15 cellular contexts compared by ENCODE assay signal in the genomic region with DNA sequence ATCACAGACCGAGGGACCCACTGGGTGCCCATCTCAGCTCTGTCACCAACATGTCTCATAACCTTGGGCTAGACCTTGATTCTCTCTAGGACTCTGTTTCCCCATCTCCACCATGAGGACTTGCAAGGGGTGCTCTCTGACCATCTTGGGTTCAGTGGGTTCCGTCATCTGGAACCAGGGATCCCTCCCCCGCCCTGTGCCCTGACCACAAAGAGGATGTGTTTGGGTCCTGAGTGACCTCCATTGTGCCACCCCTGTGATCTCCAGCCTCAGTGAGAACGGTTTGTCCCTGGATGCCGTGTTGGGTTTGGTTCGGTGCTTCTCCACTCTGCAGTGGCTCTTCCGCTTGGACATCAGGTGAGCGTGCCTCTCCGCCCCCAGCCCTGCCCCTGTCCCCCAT. TPM values are rescaled to one million over a fixed set of nuclear protein-coding genes. Genes with fewer than 3 reads are reported as not detected.
DNase-seq lines count a peak whose midpoint lies in the region; ATAC-seq, FAIRE-seq and TF ChIP-seq lines count a peak whose summit lies in the region.
"Had no signal": no experiment of that assay in that cellular context is flagged by ENCODE, and none has a peak within 500 bp of the region (broad histone marks: within the 10 kb centered on the region; RNA-seq: fewer than 3 reads in every experiment).

No MANE protein-coding gene starts in this region.

- H3K4me2 ChIP-seq in OCI-LY7 (ENCODE audit: low read length) (peak overlapping the region; percentile 90), PC-3 (ENCODE audit: low read length) (no peak overlapping the region)

- no peak for DNase-seq in activated naive CD4-positive, alpha-beta T cell treated with anti-CD3 and anti-CD28 coated beads, Interleukin-2, amount 10 ng/mL, durations not matched to agents 7 days and 5 days
- no peak for DNase-seq in activated naive CD4-positive, alpha-beta T cell treated with Interleukin-2 at 50 U/mL for 16 hours
- DNase-seq in OCI-LY7 (ENCODE audit: low spot score) (peak; percentile 30), heart right ventricle (no peak), PC-3 (no peak), RCC 7860 (ENCODE audit: low spot score) (no peak), GM13977 (ENCODE audit: low spot score) (no peak)
- no peak for DNase-seq in effector memory CD4-positive, alpha-beta T cell
- DNase-seq: HFFc6, hypothalamus, left colon, NCI-H1092 treated with DMSO at 0.1 percent for 48 hours, NCI-H748 treated with DMSO at 0.1 percent for 48 hours, uterus had no signal

- TF ChIP-seq CTCF in OCI-LY7 (conservative IDR thresholded peaks at IDR 0.05; ENCODE audit: low read length) (no peak), heart right ventricle (IDR thresholded peaks at IDR 0.05) (no peak), PC-3 (conservative IDR thresholded peaks at IDR 0.05; ENCODE audit: low read depth, low read length) (no peak), GM13977 (IDR thresholded peaks at IDR 0.05; ENCODE audit: extremely low read depth, insufficient read depth, missing control alignments) (no peak)

- no peaks in the 10 kb centered on the region for H3K27me3 Mint-ChIP-seq in activated naive CD4-positive, alpha-beta T cell treated with anti-CD3 and anti-CD28 coated beads, Interleukin-2, amount 10 ng/mL, durations not matched to agents 7 days and 5 days

- H3K9me2 ChIP-seq in OCI-LY7 (ENCODE audit: insufficient read depth, low read length) (no peaks in the 10 kb centered on the region), PC-3 (replicated peaks; ENCODE audit: low read length) (no peaks in the 10 kb centered on the region)

- POLR2A ChIA-PET in OCI-LY7 (lab: Charles Lee), result interaction anchor here (0.9 to 6.6 kb wide), 2 partner anchors 33 to 66 kb away, joined by 4 to 76 read pairs; no protein-coding TSS in a partner anchor
- POLR2A ChIA-PET in PC-3 (lab: Charles Lee; ENCODE audit: unreplicated experiment), result no interaction called here

- CTCF ChIA-PET in activated naive CD4-positive, alpha-beta T cell treated with anti-CD3 and anti-CD28 coated beads, Interleukin-2, amount 10 ng/mL, durations not matched to agents 7 days and 5 days (lab: Charles Lee), result interaction anchor here (1.0 to 7.3 kb wide), 4 partner anchors 20 to 78 kb away, joined by 3 to 69 read pairs (median 13); partner anchors contain the start of gene NLRC5
- CTCF ChIA-PET in OCI-LY7 (lab: Charles Lee; ENCODE audit: unreplicated experiment), result no interaction called here
- CTCF ChIA-PET in PC-3 (lab: Charles Lee), result no interaction called here

- FAIRE-seq in RCC 7860 (lab: Jason Lieb, UNC), result no peak

- peaks cover 76% of the 10 kb centered on the region for H3K36me3 Mint-ChIP-seq in activated naive CD4-positive, alpha-beta T cell treated with anti-CD3 and anti-CD28 coated beads, Interleukin-2, amount 10 ng/mL, durations not matched to agents 7 days and 5 days

- peaks cover 21% of the 10 kb centered on the region; the same call in 1 of the 2 replicates for H3K79me2 ChIP-seq in OCI-LY7 (ENCODE audit: insufficient read depth, low read depth, low read length)
- no peaks in the 10 kb centered on the region for H3K79me2 ChIP-seq in PC-3 (ENCODE audit: low read length)
- H3K79me2 ChIP-seq: parathyroid adenoma had no signal

- WGBS in heart right ventricle, 2 donors, result 90 to 93% methylated on average over 9 of the region's 9 CpGs

- in situ Hi-C loops in GM13977 (cut with MboI; ENCODE audit: low pct_unique_long_range_greater_than_20kb, low sequenced_read_pairs, unreplicated experiment), result loop anchor here (5.0 to 10.0 kb wide), 2 partner anchors 76 to 178 kb away; partner anchors contain the start of gene SLC12A3

- BruUV-seq in OCI-LY7 (replicated peaks; lab: Mats Ljungman, UMichigan) (no TSS peak), PC-3 (replicated peaks; lab: Mats Ljungman, UMichigan) (no TSS peak)

- peaks cover 63% of the 10 kb centered on the region for H3K4me1 Mint-ChIP-seq in activated naive CD4-positive, alpha-beta T cell treated with anti-CD3 and anti-CD28 coated beads, Interleukin-2, amount 10 ng/mL, durations not matched to agents 7 days and 5 days

- intact Hi-C loops in OCI-LY7 (cut with micrococcal nuclease; ENCODE audit: unreplicated experiment), result loop anchor here (5.0 kb wide), 1 partner anchor 181 kb away; no protein-coding TSS in a partner anchor
- intact Hi-C loops in heart right ventricle (cut with DNase I), result loop anchor here in 7 of 10 donors (5.0 to 10.0 kb wide), 7 partner anchors 46 to 178 kb away; partner anchors contain the start of genes CETP (in 3 of the 7) and SLC12A3 (in 3 of the 7)
- intact Hi-C loops in PC-3 (cut with micrococcal nuclease), result no loop called here

- H3F3A ChIP-seq in PC-3 (ENCODE audit: low read length, unreplicated experiment), result no peaks in the 10 kb centered on the region

- H3K4me1 ChIP-seq in OCI-LY7 (ENCODE audit: insufficient read depth, low read length, poor library complexity, severe bottlenecking), result peaks cover 88% of the 10 kb centered on the region
- peaks cover 51% of the 10 kb centered on the region for H3K4me1 ChIP-seq in effector memory CD4-positive, alpha-beta T cell (ENCODE audit: control insufficient read depth, insufficient read depth, low read length, poor library complexity, severe bottlenecking)
- peaks cover 0 to 71% (median 15%) of the 10 kb centered on the region in 9 donors for H3K4me1 ChIP-seq in heart right ventricle
- no peaks in the 10 kb centered on the region for H3K4me1 ChIP-seq in PC-3 (ENCODE audit: insufficient read depth, low read length)
- H3K4me1 ChIP-seq: uterus had no signal

- no peak for ATAC-seq in heart right ventricle
- no peak for ATAC-seq in PC-3
- ATAC-seq: left colon had no signal

- no peak overlapping the region for H3K4me3 Mint-ChIP-seq in activated naive CD4-positive, alpha-beta T cell treated with anti-CD3 and anti-CD28 coated beads, Interleukin-2, amount 10 ng/mL, durations not matched to agents 7 days and 5 days
- H3K4me3 Mint-ChIP-seq: HFFc6 had no signal

- peak overlapping the region; percentile 69 for H3K4me3 ChIP-seq in OCI-LY7 (ENCODE audit: low read depth, low read length, poor library complexity, severe bottlenecking)
- no peak overlapping the region for H3K4me3 ChIP-seq in effector memory CD4-positive, alpha-beta T cell (ENCODE audit: insufficient read depth, low read depth, low read length, poor library complexity, severe bottlenecking)
- H3K4me3 ChIP-seq in heart right ventricle, result no peak overlapping the region
- no peak overlapping the region for H3K4me3 ChIP-seq in PC-3 (ENCODE audit: low read length)
- H3K4me3 ChIP-seq: uterus had no signal

- H3K9me3 ChIP-seq in OCI-LY7 (ENCODE audit: low read length), result no peaks in the 10 kb centered on the region
- H3K9me3 ChIP-seq in effector memory CD4-positive, alpha-beta T cell (ENCODE audit: control insufficient read depth, low read length), result no peaks in the 10 kb centered on the region
- no peaks in the 10 kb centered on the region for H3K9me3 ChIP-seq in heart right ventricle
- no peaks in the 10 kb centered on the region for H3K9me3 ChIP-seq in PC-3 (ENCODE audit: low read length)
- H3K9me3 ChIP-seq: uterus had no signal

- peak overlapping the region; percentile 98 for H3K27ac Mint-ChIP-seq in activated naive CD4-positive, alpha-beta T cell treated with anti-CD3 and anti-CD28 coated beads, Interleukin-2, amount 10 ng/mL, durations not matched to agents 7 days and 5 days
- H3K27ac Mint-ChIP-seq: HFFc6 had no signal

- peak overlapping the region; percentile 98 for H3K27ac ChIP-seq in OCI-LY7 (ENCODE audit: low read depth, low read length, poor library complexity, severe bottlenecking)
- peak overlapping the region; percentile 86 for H3K27ac ChIP-seq in effector memory CD4-positive, alpha-beta T cell (ENCODE audit: insufficient read depth, low read length, poor library complexity, severe bottlenecking)
- H3K27ac ChIP-seq in heart right ventricle, result peak overlapping the region in 1 of 10 donors; percentile 86
- no peak overlapping the region for H3K27ac ChIP-seq in PC-3 (ENCODE audit: low read length)
- H3K27ac ChIP-seq: parathyroid adenoma, uterus had no signal

- no peak overlapping the region for H3K9ac ChIP-seq in PC-3 (ENCODE audit: low read length)
- H3K9ac ChIP-seq: parathyroid adenoma had no signal

- H3K36me3 ChIP-seq in OCI-LY7 (ENCODE audit: insufficient read depth, low read length) (peaks cover 66% of the 10 kb centered on the region), heart right ventricle (peaks cover 0 to 99% (median 5%) of the 10 kb centered on the region in 9 donors), PC-3 (ENCODE audit: low read depth, low read length) (no peaks in the 10 kb centered on the region)
- H3K36me3 ChIP-seq in effector memory CD4-positive, alpha-beta T cell (ENCODE audit: control insufficient read depth, insufficient read depth, low read length), result peaks cover 47% of the 10 kb centered on the region
- H3K36me3 ChIP-seq: uterus had no signal

- no peaks in the 10 kb centered on the region for H3K27me3 ChIP-seq in effector memory CD4-positive, alpha-beta T cell (replicated peaks; ENCODE audit: control insufficient read depth, insufficient read depth, low read length, poor library complexity, severe bottlenecking)
- H3K27me3 ChIP-seq in heart right ventricle, result no peaks in the 10 kb centered on the region
- H3K27me3 ChIP-seq in PC-3 (ENCODE audit: low read length), result no peaks in the 10 kb centered on the region
- H3K27me3 ChIP-seq: uterus had no signal

- no peaks in the 10 kb centered on the region for H4K20me1 ChIP-seq in OCI-LY7 (ENCODE audit: insufficient read depth, low read length)
- H4K20me1 ChIP-seq in PC-3 (ENCODE audit: low read length), result no peaks in the 10 kb centered on the region

- H2AFZ ChIP-seq in OCI-LY7 (ENCODE audit: low read length) (no peak overlapping the region), PC-3 (ENCODE audit: low read length) (no peak overlapping the region)
- H2AFZ ChIP-seq: parathyroid adenoma had no signal

- peaks cover 4% of the 10 kb centered on the region for H3K9me3 Mint-ChIP-seq in activated naive CD4-positive, alpha-beta T cell treated with anti-CD3 and anti-CD28 coated beads, Interleukin-2, amount 10 ng/mL, durations not matched to agents 7 days and 5 days
- H3K9me3 Mint-ChIP-seq: HFFc6 had no signal

RNA-seq across cellular contexts. Expression of gene CPNE2, which starts 49.1 kb away (rescaled TPM):
- 44.7 and 44.8 TPM in 2 replicates for total RNA-seq in OCI-LY7 (2014; rRNA removed; shearing (Covaris generic))
- total RNA-seq in OCI-LY7 (2022) (14.4 and 25.7 TPM in 2 replicates), heart right ventricle (10 to 100 TPM in 6 of 10 donors, 1 to 10 TPM in 4; 6.5 to 18.0 (median 10.7) TPM), PC-3 (2014; rRNA removed) (14.5 and 18.1 TPM in 2 replicates)
- polyA plus RNA-seq in heart right ventricle, result 10 to 100 TPM; 23.5 to 32.1 TPM

RNA-seq across cellular contexts. Expression of gene NLRC5, which starts 53.9 kb away (rescaled TPM):
- 156 and 199 TPM in 2 replicates for total RNA-seq in OCI-LY7 (2014; rRNA removed; shearing (Covaris generic))
- total RNA-seq in OCI-LY7 (2022) (305 and 310 TPM in 2 replicates), heart right ventricle (10 to 100 TPM in 8 of 10 donors, 1 to 10 TPM in 2; 7.5 to 49.6 (median 13.5) TPM), PC-3 (2014; rRNA removed) (0.98 and 4.4 TPM in 2 replicates)
- 10 to 100 TPM in 1 of 2 donors, 1 to 10 TPM in 1; 6.2 to 26.0 TPM for polyA plus RNA-seq in heart right ventricle
